In genomic region chr3:186209810-186210752, GRCh38 we compare ENCODE assay signal across 8 cellular contexts.
A peak's percentile ranks its signal among the peaks of the same experiment; 100 is the strongest.
DNase-seq lines count a peak whose midpoint lies in the region; TF ChIP-seq lines count a peak whose summit lies in the region.

No MANE protein-coding gene starts in this region.

- TF ChIP-seq CTCF in MCF 10A (IDR thresholded peaks at IDR 0.05; ENCODE audit: unreplicated experiment): no peak

- H3K4me3 Mint-ChIP-seq in MCF 10A (ENCODE audit: unreplicated experiment): no peak overlapping the region

- H3K27me3 Mint-ChIP-seq in MCF 10A (ENCODE audit: insufficient read depth, unreplicated experiment): peaks cover 9% of the 10 kb centered on the region

- no peaks in the 10 kb centered on the region for H3K36me3 Mint-ChIP-seq in MCF 10A (ENCODE audit: insufficient read depth, unreplicated experiment)

- CTCF ChIA-PET in MCF 10A (lab: Yijun Ruan, JAX): interaction anchor here (0.6 to 1.5 kb wide), 3 partner anchors 49 to 227 kb away, joined by 3 read pairs; no protein-coding TSS in a partner anchor

- POLR2A ChIA-PET in MCF 10A (lab: Yijun Ruan, JAX): no interaction called here

- intact Hi-C loops in MCF 10A (cut with micrococcal nuclease): no loop called here

- H3K27ac Mint-ChIP-seq in MCF 10A (ENCODE audit: low read depth, unreplicated experiment): no peak overlapping the region

- no TSS peak for BruUV-seq in MCF 10A (replicated peaks; lab: Mats Ljungman, UMichigan)

- H3K9me3 Mint-ChIP-seq in MCF 10A (ENCODE audit: unreplicated experiment): no peaks in the 10 kb centered on the region

- peaks cover 4% of the 10 kb centered on the region for H3K4me1 Mint-ChIP-seq in MCF 10A (ENCODE audit: insufficient read depth, unreplicated experiment)

- DNase-seq in A172 (ENCODE audit: low spot score) (peak; percentile 90), GOT3 (lab: John Stamatoyannopoulos, UW) (peak; percentile 54), NCI-H510A treated with DMSO at 0.1 percent for 48 hours (lab: John Stamatoyannopoulos, UW) (peak; percentile 76), MCF 10A (ENCODE audit: unreplicated experiment) (peak; percentile 22), islet precursor cell (peak; percentile 67), substantia nigra (lab: John Stamatoyannopoulos, UW) (peak; percentile 60 to 97 (median 87)), NCI-H748 (lab: John Stamatoyannopoulos, UW; ENCODE audit: unreplicated experiment) (no peak), T-helper 1 cell (no peak)

- H3K27ac ChIP-seq in substantia nigra (ENCODE audit: low read depth, low read length, poor library complexity, severe bottlenecking): peak overlapping the region; percentile 96

Comparison
In these comparisons a context has a peak if more than half of its experiments do, and no peak if none do; other contexts are left out.
1. DNase-seq: peak in A172 (single experiment), GOT3 (single experiment), NCI-H510A treated with DMSO at 0.1 percent for 48 hours (single experiment), MCF 10A (single experiment), islet precursor cell (single experiment) and substantia nigra (49 of 49); none in NCI-H748 (single experiment) and T-helper 1 cell (0 of 5).